In the genomic region with DNA sequence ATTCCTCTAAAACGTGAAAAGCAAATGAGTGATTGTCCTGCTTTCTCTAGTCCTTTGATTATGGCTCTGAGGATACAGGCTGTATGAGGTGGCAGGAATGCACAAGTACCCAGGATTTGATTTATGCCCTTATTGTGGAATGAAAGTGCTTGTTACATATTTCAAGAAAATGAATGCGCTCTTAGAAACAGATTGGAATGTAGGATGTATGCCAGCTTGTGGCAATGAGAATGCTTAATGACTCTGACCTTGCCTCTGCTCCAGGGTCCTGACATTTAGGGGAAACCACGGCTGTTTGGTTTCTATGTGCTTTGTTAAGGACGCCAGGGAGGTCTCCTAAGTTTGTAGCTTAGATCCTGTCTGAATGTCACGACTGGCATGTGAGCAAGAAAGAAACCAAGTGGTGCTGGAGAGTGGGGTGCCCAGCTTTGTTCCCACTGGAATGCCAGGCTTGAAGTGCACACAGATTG, we compare ENCODE assay signal across 10 cellular contexts. TPM values are rescaled to one million over a fixed set of nuclear protein-coding genes. Genes with fewer than 3 reads are reported as not detected.
DNase-seq lines count a peak whose midpoint lies in the region; ATAC-seq and TF ChIP-seq lines count a peak whose summit lies in the region.
"Had no signal": no experiment of that assay in that cellular context is flagged by ENCODE, and none has a peak within 500 bp of the region (broad histone marks: within the 10 kb centered on the region; RNA-seq: fewer than 3 reads in every experiment).

No MANE protein-coding gene starts in this region.

- no peaks in the 10 kb centered on the region for H3K9me3 Mint-ChIP-seq in activated CD4-positive, alpha-beta memory T cell treated with anti-CD3 and anti-CD28 coated beads, Interleukin-2, amount 10 ng/mL, durations not matched to agents 7 days and 5 days

- in situ Hi-C loops in transverse colon (cut with MboI; ENCODE audit: low pct_ligation_motif_present in 1 of 4, low pct_unique_long_range_greater_than_20kb in 1 of 4, low sequenced_read_pairs in 3 of 4) = no loop called here

- POLR2A ChIA-PET in activated CD4-positive, alpha-beta memory T cell treated with anti-CD3 and anti-CD28 coated beads, Interleukin-2, amount 10 ng/mL, durations not matched to agents 7 days and 5 days (lab: Charles Lee) = interaction anchor here (1.1 to 1.6 kb wide), 3 partner anchors 47 to 170 kb away, joined by 3 to 4 read pairs (median 3); a partner anchor contains a TSS

- H3K4me1 Mint-ChIP-seq in activated CD4-positive, alpha-beta memory T cell treated with anti-CD3 and anti-CD28 coated beads, Interleukin-2, amount 10 ng/mL, durations not matched to agents 7 days and 5 days = peaks cover 64% of the 10 kb centered on the region

- peak overlapping the region; percentile 87 for H3K27ac Mint-ChIP-seq in activated CD4-positive, alpha-beta memory T cell treated with anti-CD3 and anti-CD28 coated beads, Interleukin-2, amount 10 ng/mL, durations not matched to agents 7 days and 5 days

- no peaks in the 10 kb centered on the region for H3K27me3 Mint-ChIP-seq in activated CD4-positive, alpha-beta memory T cell treated with anti-CD3 and anti-CD28 coated beads, Interleukin-2, amount 10 ng/mL, durations not matched to agents 7 days and 5 days

- H3K36me3 Mint-ChIP-seq in activated CD4-positive, alpha-beta memory T cell treated with anti-CD3 and anti-CD28 coated beads, Interleukin-2, amount 10 ng/mL, durations not matched to agents 7 days and 5 days (ENCODE audit: low read depth) = peaks cover 73% of the 10 kb centered on the region

- H3K36me3 ChIP-seq in heart left ventricle = peaks cover 0 to 59% (median 39%) of the 10 kb centered on the region in 9 donors
- H3K36me3 ChIP-seq in transverse colon = no peaks in the 10 kb centered on the region

- no peak overlapping the region for H3K4me3 ChIP-seq in heart left ventricle
- no peak overlapping the region for H3K4me3 ChIP-seq in transverse colon

- H3K9me3 ChIP-seq in heart left ventricle (no peaks in the 10 kb centered on the region), transverse colon (no peaks in the 10 kb centered on the region)

- TF ChIP-seq EP300 in transverse colon (IDR thresholded peaks at IDR 0.05; ENCODE audit: low read depth) = no peak

- 45 to 64% (median 48%) methylated on average over 5 of the region's 5 CpGs for WGBS in heart left ventricle, 4 donors
- WGBS in transverse colon (ENCODE audit: low coverage in 1 of 2), 2 donors = 63 to 71% methylated on average over 2 to 5 of the region's 5 CpGs

- H3K4me1 ChIP-seq in heart left ventricle (peaks cover 5 to 58% (median 39%) of the 10 kb centered on the region in 12 donors), foreskin keratinocyte (peaks cover 26% of the 10 kb centered on the region), transverse colon (peaks cover 11 to 48% (median 36%) of the 10 kb centered on the region in 4 donors)

- H3K27ac ChIP-seq in heart left ventricle = peak overlapping the region in 11 of 12 donors; percentile 30 to 84 (median 62)
- H3K27ac ChIP-seq in foreskin keratinocyte = peak overlapping the region; percentile 92
- peak overlapping the region in 3 of 4 donors; percentile 19 to 59 (median 51) for H3K27ac ChIP-seq in transverse colon

- CTCF ChIA-PET in activated CD4-positive, alpha-beta memory T cell treated with anti-CD3 and anti-CD28 coated beads, Interleukin-2, amount 10 ng/mL, durations not matched to agents 7 days and 5 days (lab: Charles Lee) = interaction anchor here (0.9 to 8.5 kb wide), 5 partner anchors 10 to 120 kb away, joined by 3 to 82 read pairs (median 4); no protein-coding TSS in a partner anchor

- ATAC-seq in heart left ventricle (no peak), left ventricle myocardium superior (no peak), foreskin keratinocyte (no peak)

- no peaks in the 10 kb centered on the region for H3K27me3 ChIP-seq in heart left ventricle
- no peaks in the 10 kb centered on the region for H3K27me3 ChIP-seq in foreskin keratinocyte
- H3K27me3 ChIP-seq in transverse colon = no peaks in the 10 kb centered on the region

- TF ChIP-seq POLR2A in heart left ventricle (IDR thresholded peaks at IDR 0.05) = no peak
- no peak for TF ChIP-seq POLR2A in transverse colon (IDR thresholded peaks at IDR 0.05)

- peak in 1 of 5 donors; percentile 26 for DNase-seq in heart left ventricle
- DNase-seq in left ventricle myocardium superior = no peak
- no peak for DNase-seq in activated CD4-positive, alpha-beta memory T cell treated with anti-CD3 and anti-CD28 coated beads, Interleukin-2, amount 10 ng/mL, durations not matched to agents 7 days and 5 days
- DNase-seq in foreskin keratinocyte = peak in 1 of 2 donors; percentile 49
- DNase-seq in transverse colon = no peak
- no peak for DNase-seq in OCI-M1 (lab: John Stamatoyannopoulos, UW)
- no peak for DNase-seq in stimulated activated CD4-positive, alpha-beta T cell treated with anti-CD3 and anti-CD28 coated beads, Interleukin-2, amount 100 ng/mL, for 48 hours
- no peak for DNase-seq in NCI-H526 treated with DMSO at 0.1 percent for 48 hours (lab: John Stamatoyannopoulos, UW)
- DNase-seq: activated effector memory CD4-positive, alpha-beta T cell treated with Interleukin-2 at 50 U/mL for 16 hours had no signal

- intact Hi-C loops in heart left ventricle (cut with DNase I) (loop anchor here in 3 of 10 donors (10.0 kb wide), 2 partner anchors 153 to 163 kb away; a partner anchor contains a TSS), left ventricle myocardium superior (cut with micrococcal nuclease) (no loop called here), transverse colon (cut with DNase I; ENCODE audit: low total_unique reads) (no loop called here)

- peak overlapping the region; percentile 71 for H3K4me3 Mint-ChIP-seq in activated CD4-positive, alpha-beta memory T cell treated with anti-CD3 and anti-CD28 coated beads, Interleukin-2, amount 10 ng/mL, durations not matched to agents 7 days and 5 days

- TF ChIP-seq CTCF in heart left ventricle (IDR thresholded peaks at IDR 0.05) (no peak), foreskin keratinocyte (conservative IDR thresholded peaks at IDR 0.05) (no peak), transverse colon (IDR thresholded peaks at IDR 0.05) (no peak)

RNA-seq across cellular contexts. Expression of a gene that starts 22.0 kb away (rescaled TPM):
- total RNA-seq in heart left ventricle = 1 to 10 TPM; 1.1 to 4.9 (median 2.7) TPM
- 1 to 10 TPM; 1.2 to 7.6 TPM for polyA plus RNA-seq in heart left ventricle
- 4.3 TPM for total RNA-seq in left ventricle myocardium superior
- not detected for total RNA-seq in activated CD4-positive, alpha-beta memory T cell treated with anti-CD3 and anti-CD28 coated beads, Interleukin-2, amount 10 ng/mL, durations not matched to agents 7 days and 5 days
- 0.63 and 0.88 TPM in 2 replicates for total RNA-seq in foreskin keratinocyte
- polyA plus RNA-seq in foreskin keratinocyte = 0.93 and 0.99 TPM in 2 replicates
- total RNA-seq in transverse colon = 1 to 10 TPM in 1 of 4 donors, under 1 TPM in 1, not detected in 2; 0.64 to 6.8 TPM

RNA-seq across cellular contexts. Expression of a gene that starts 23.8 kb away (rescaled TPM):
- 1 to 10 TPM; 3.3 to 7.8 (median 5.6) TPM for total RNA-seq in heart left ventricle
- 1 to 10 TPM; 2.1 to 2.3 TPM for polyA plus RNA-seq in heart left ventricle
- total RNA-seq in left ventricle myocardium superior = 5.1 TPM
- total RNA-seq in activated CD4-positive, alpha-beta memory T cell treated with anti-CD3 and anti-CD28 coated beads, Interleukin-2, amount 10 ng/mL, durations not matched to agents 7 days and 5 days = under 1 TPM; 0.25 to 0.65 TPM
- total RNA-seq in foreskin keratinocyte = 23.4 and 38.5 TPM in 2 replicates
- polyA plus RNA-seq in foreskin keratinocyte = 21.4 and 31.8 TPM in 2 replicates
- 1 to 10 TPM in 3 of 4 donors, not detected in 1; 1.4 to 4.4 (median 1.6) TPM for total RNA-seq in transverse colon
- total RNA-seq: lung microvascular endothelial cell had no signal

RNA-seq across cellular contexts. Expression of a gene that starts 24.3 kb away (rescaled TPM):
- total RNA-seq in heart left ventricle (10 to 100 TPM; 11.8 to 37.9 (median 21.9) TPM), left ventricle myocardium superior (28.0 TPM), foreskin keratinocyte (10.2 and 17.8 TPM in 2 replicates), transverse colon (10 to 100 TPM in 2 of 4 donors, 1 to 10 TPM in 2; 7.5 to 20.1 (median 11.3) TPM)
- polyA plus RNA-seq in heart left ventricle (10 to 100 TPM; 16.7 to 25.9 TPM), foreskin keratinocyte (15.0 and 24.3 TPM in 2 replicates)
- total RNA-seq in activated CD4-positive, alpha-beta memory T cell treated with anti-CD3 and anti-CD28 coated beads, Interleukin-2, amount 10 ng/mL, durations not matched to agents 7 days and 5 days = not detected

Comparison
In these comparisons a context has a peak if more than half of its experiments do, and no peak if none do; other contexts are left out.
1. RNA of a gene that starts 24.3 kb away (total RNA-seq): 28.0 TPM in left ventricle myocardium superior (single experiment), 11.8 to 37.9 TPM in heart left ventricle, 10.2 to 17.8 TPM in foreskin keratinocyte and 7.5 to 20.1 TPM in transverse colon; not detected in activated CD4-positive, alpha-beta memory T cell treated with anti-CD3 and anti-CD28 coated beads, Interleukin-2, amount 10 ng/mL, durations not matched to agents 7 days and 5 days; every median in the first group is over 4 times any median in the second.
2. Peak in every context shown above with its lines, with median percentiles within 50 percentile points of each other: H3K27ac ChIP-seq.